8 cellular contexts compared by ENCODE assay signal in the genomic region with DNA sequence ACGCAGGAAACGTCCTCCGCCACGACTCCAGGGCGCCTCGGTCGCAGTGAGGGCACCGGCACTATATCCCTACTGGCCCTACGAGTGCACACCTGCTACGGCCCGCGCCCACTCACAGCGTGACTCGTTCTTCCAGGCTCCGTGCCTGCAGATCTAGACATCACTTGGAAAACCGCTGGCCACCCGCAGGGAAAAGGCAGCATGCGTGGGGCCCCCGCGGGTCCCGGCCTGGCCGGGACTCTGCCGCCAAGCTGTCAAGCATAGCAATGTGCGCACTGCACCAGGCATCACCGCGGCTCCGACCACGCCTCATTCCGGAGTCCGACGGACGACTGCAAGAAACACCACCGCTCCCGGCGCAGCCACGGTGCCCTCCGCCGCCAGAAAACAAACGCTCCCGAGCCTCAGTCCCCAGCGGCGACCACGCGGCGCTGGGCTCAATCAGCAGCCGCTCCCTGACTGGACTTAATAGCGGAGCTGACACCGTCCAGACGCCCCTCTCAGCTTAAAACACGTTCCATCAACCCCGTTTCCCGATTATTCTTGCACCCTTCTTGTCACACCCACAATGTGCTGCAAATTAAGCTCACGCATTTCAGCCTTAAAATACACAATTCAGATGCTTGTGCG. TPM values are rescaled to one million over a fixed set of nuclear protein-coding genes. Genes with fewer than 3 reads are reported as not detected.
A peak's percentile ranks its signal among the peaks of the same experiment; 100 is the strongest.
DNase-seq lines count a peak whose midpoint lies in the region; ATAC-seq lines count a peak whose summit lies in the region.

No MANE protein-coding gene starts in this region.

- no peaks in the 10 kb centered on the region for H3K27me3 ChIP-seq in CD8-positive, alpha-beta memory T cell (ENCODE audit: insufficient read depth, low read length, poor library complexity, severe bottlenecking)
- H3K27me3 ChIP-seq in layer of hippocampus (ENCODE audit: control insufficient read depth, insufficient read depth, low read length), result no peaks in the 10 kb centered on the region

- CTCF ChIA-PET in CD8-positive, alpha-beta memory T cell (lab: Charles Lee), result interaction anchor here (0.6 kb wide), 1 partner anchor 60 kb away, joined by 3 read pairs; the partner anchor contains the start of gene TUBGCP5
- CTCF ChIA-PET in T-cell (lab: Charles Lee), result interaction anchor here in 1 of 2 donors (0.6 kb wide), 1 partner anchor 12 kb away, joined by 3 read pairs; no protein-coding TSS in a partner anchor

- H3K9me3 Mint-ChIP-seq in CD8-positive, alpha-beta memory T cell, result no peaks in the 10 kb centered on the region
- no peaks in the 10 kb centered on the region for H3K9me3 Mint-ChIP-seq in T-cell

- H3K27me3 Mint-ChIP-seq in CD8-positive, alpha-beta memory T cell, result peaks cover 9 to 25% of the 10 kb centered on the region in 2 donors
- H3K27me3 Mint-ChIP-seq in T-cell, result peaks cover 10 to 18% of the 10 kb centered on the region in 2 donors

- ATAC-seq in GM19452 (IDR thresholded peaks at IDR 0.05; ENCODE audit: unreplicated experiment) (peak; percentile 66), HG03571 (IDR thresholded peaks at IDR 0.05; ENCODE audit: unreplicated experiment) (peak; percentile 59), T-cell (replicated peaks in 1 of 4) (peak; percentile 45 to 67 (median 59))

- peak overlapping the region; percentile 83 to 95 (median 91) for H3K4me3 Mint-ChIP-seq in CD8-positive, alpha-beta memory T cell
- peak overlapping the region; percentile 83 to 93 (median 89) for H3K4me3 Mint-ChIP-seq in T-cell

- peak overlapping the region in 5 of 8 donors; percentile 0 to 54 (median 36) for H3K27ac Mint-ChIP-seq in CD8-positive, alpha-beta memory T cell
- H3K27ac Mint-ChIP-seq in T-cell, result no peak overlapping the region

- DNase-seq in CD8-positive, alpha-beta memory T cell, result no peak
- DNase-seq in T-cell, result peak in 7 of 34 experiments; percentile 4 to 25 (median 16)
- DNase-seq in cerebellar cortex (ENCODE audit: low spot score), result peak; percentile 40
- DNase-seq in stimulated activated CD4-positive, alpha-beta T cell treated with anti-CD3 and anti-CD28 coated beads, Interleukin-2, amount 100 ng/mL, for 24 hours, result peak; percentile 38 to 62
- DNase-seq in COLO829 (ENCODE audit: low spot score), result no peak

- peak overlapping the region; percentile 60 for H3K4me3 ChIP-seq in CD8-positive, alpha-beta memory T cell (ENCODE audit: low read length)

- POLR2A ChIA-PET in CD8-positive, alpha-beta memory T cell (lab: Charles Lee), result no interaction called here
- POLR2A ChIA-PET in T-cell (lab: Charles Lee), result no interaction called here

- H3K36me3 Mint-ChIP-seq in CD8-positive, alpha-beta memory T cell, result no peaks in the 10 kb centered on the region
- no peaks in the 10 kb centered on the region for H3K36me3 Mint-ChIP-seq in T-cell

- no peak overlapping the region for H3K27ac ChIP-seq in CD8-positive, alpha-beta memory T cell (ENCODE audit: low read depth, low read length)
- peak overlapping the region; percentile 46 for H3K27ac ChIP-seq in layer of hippocampus (ENCODE audit: low read depth, low read length)

- H3K9me3 ChIP-seq in CD8-positive, alpha-beta memory T cell (ENCODE audit: low read length), result no peaks in the 10 kb centered on the region

- no peaks in the 10 kb centered on the region for H3K4me1 ChIP-seq in CD8-positive, alpha-beta memory T cell (ENCODE audit: insufficient read depth, low read length)

- peaks cover 14 to 17% (median 16%) of the 10 kb centered on the region in 3 donors for H3K4me1 Mint-ChIP-seq in CD8-positive, alpha-beta memory T cell
- H3K4me1 Mint-ChIP-seq in T-cell, result peaks cover 15 to 16% (median 15%) of the 10 kb centered on the region in 3 donors

- no peaks in the 10 kb centered on the region for H3K36me3 ChIP-seq in CD8-positive, alpha-beta memory T cell (ENCODE audit: insufficient read depth, low read length)

RNA-seq across cellular contexts. Expression of gene CYFIP1, which starts 1.0 kb away (rescaled TPM):
- 10 to 100 TPM; 24.0 to 27.3 TPM for total RNA-seq in CD8-positive, alpha-beta memory T cell
- 4.8 TPM for polyA plus RNA-seq in CD8-positive, alpha-beta memory T cell
- total RNA-seq in T-cell, result 10 to 100 TPM in 1 of 5 donors, 1 to 10 TPM in 4; 3.8 to 10.2 (median 7.9) TPM

Comparison
In these comparisons a context has a peak if more than half of its experiments do, and no peak if none do; other contexts are left out.
1. DNase-seq: peak in cerebellar cortex (single experiment) and stimulated activated CD4-positive, alpha-beta T cell treated with anti-CD3 and anti-CD28 coated beads, Interleukin-2, amount 100 ng/mL, for 24 hours (2 of 2); none in CD8-positive, alpha-beta memory T cell (0 of 5) and COLO829 (single experiment).
2. H3K27ac Mint-ChIP-seq: peak in CD8-positive, alpha-beta memory T cell (5 of 8); none in T-cell (0 of 2).
3. Peak in every context shown above with its lines, with median percentiles within 50 percentile points of each other: ATAC-seq.